In the genomic region with DNA sequence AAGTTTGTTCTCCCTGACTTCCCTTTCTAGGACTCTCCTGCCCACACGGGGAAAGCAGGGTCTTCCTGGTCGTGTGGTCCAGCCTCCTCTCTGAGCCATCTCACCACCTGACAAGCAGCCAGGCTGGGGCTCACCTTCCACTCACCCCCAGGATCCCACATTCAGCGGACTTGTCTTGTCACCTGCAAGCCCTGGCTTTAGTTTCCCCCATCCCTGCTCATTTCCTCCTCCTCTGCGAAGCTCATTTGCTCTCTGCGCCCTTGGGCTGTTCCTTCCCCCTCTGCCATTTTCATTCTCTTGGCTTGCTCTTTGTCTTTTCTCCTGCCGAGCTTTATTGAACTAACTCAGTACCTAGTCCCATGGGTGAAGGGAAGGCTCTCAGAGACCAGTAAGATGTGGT, we compare ENCODE assay signal across 13 cellular contexts. TPM values are rescaled to one million over a fixed set of nuclear protein-coding genes. Genes with fewer than 3 reads are reported as not detected.
DNase-seq lines count a peak whose midpoint lies in the region; ATAC-seq, FAIRE-seq and TF ChIP-seq lines count a peak whose summit lies in the region.
"Had no signal": no experiment of that assay in that cellular context is flagged by ENCODE, and none has a peak within 500 bp of the region (broad histone marks: within the 10 kb centered on the region; RNA-seq: fewer than 3 reads in every experiment).

No MANE protein-coding gene starts in this region.

- CTCF ChIA-PET in HepG2 (lab: Yijun Ruan, JAX; ENCODE audit: low intra/inter-chr PET ratio, low total read pairs) = no interaction called here

- 48% methylated on average over 6 of the region's 6 CpGs for WGBS in HepG2 (ENCODE audit: low lambda C conversion rate)
- WGBS in right lobe of liver (ENCODE audit: insufficient coverage, low coverage, low lambda C conversion rate, missing lambda C conversion rate) = 78% methylated on average over 6 of the region's 6 CpGs

- ATAC-seq in HepG2 (no peak), right lobe of liver (no peak), upper lobe of right lung (no peak)

- no peaks in the 10 kb centered on the region for H3K9me3 ChIP-seq in HepG2 (ENCODE audit: low read length)
- no peaks in the 10 kb centered on the region for H3K9me3 ChIP-seq in right lobe of liver
- no peaks in the 10 kb centered on the region for H3K9me3 ChIP-seq in mucosa of stomach (ENCODE audit: control insufficient read depth, low read length)
- H3K9me3 ChIP-seq in upper lobe of right lung = no peaks in the 10 kb centered on the region
- H3K9me3 ChIP-seq in BE2C = no peaks in the 10 kb centered on the region
- H3K9me3 ChIP-seq: thyroid gland had no signal

- POLR2A ChIA-PET in HepG2 (lab: Yijun Ruan, JAX) = interaction anchor here (3.4 kb wide), 1 partner anchor 20 kb away, joined by 36 read pairs; no protein-coding TSS in a partner anchor

- no peak overlapping the region for H3K9ac ChIP-seq in HepG2 (ENCODE audit: insufficient read depth, low read depth, low read length)
- peak overlapping the region; percentile 84 for H3K9ac ChIP-seq in mucosa of stomach (ENCODE audit: low read length)

- peak overlapping the region; percentile 17 for H2AFZ ChIP-seq in HepG2 (ENCODE audit: low read length)

- no peak overlapping the region for H3K27ac ChIP-seq in HepG2 (ENCODE audit: extremely low read length, insufficient read depth, low read length)
- no peak overlapping the region for H3K27ac ChIP-seq in right lobe of liver
- H3K27ac ChIP-seq in upper lobe of right lung = no peak overlapping the region
- H3K27ac ChIP-seq: HL-60 had no signal

- FAIRE-seq in HepG2 (lab: Jason Lieb, UNC) (no peak), bronchial epithelial cell (lab: Jason Lieb, UNC) (no peak), GM12892 (lab: Jason Lieb, UNC) (no peak)

- no peak overlapping the region for H3K4me2 ChIP-seq in HepG2 (ENCODE audit: low read depth, low read length)

- no peak for TF ChIP-seq RAD21 in HepG2 (CRISPR knock-in tag; IDR thresholded peaks at IDR 0.05)

- DNase-seq in HepG2 (ENCODE audit: low spot score) = no peak
- no peak for DNase-seq in right lobe of liver
- no peak for DNase-seq in bronchial epithelial cell (ENCODE audit: low read depth)
- no peak for DNase-seq in upper lobe of right lung
- DNase-seq in BE2C = no peak
- no peak for DNase-seq in amygdala (lab: John Stamatoyannopoulos, UW)
- DNase-seq in GM12892 (ENCODE audit: insufficient read length) = no peak
- DNase-seq: activated CD4-positive, alpha-beta T cell treated with anti-CD3 and anti-CD28 coated beads for 1 hour; NCI-H2171; stimulated activated CD4-positive, alpha-beta T cell treated with anti-CD3 and anti-CD28 coated beads, Interleukin-15, amount 100 ng/mL, for 24 hours; thyroid gland had no signal

- H3K4me3 ChIP-seq in HepG2 (replicated peaks in 1 of 3; ENCODE audit: insufficient read depth in 1 of 3, low read depth in 2 of 3, low read length in 3 of 3) = no peak overlapping the region
- H3K4me3 ChIP-seq in right lobe of liver = no peak overlapping the region
- H3K4me3 ChIP-seq in bronchial epithelial cell (ENCODE audit: low read depth, low read length) = peak overlapping the region; percentile 68
- peak overlapping the region; percentile 72 for H3K4me3 ChIP-seq in mucosa of stomach (ENCODE audit: low read length)
- H3K4me3 ChIP-seq in upper lobe of right lung = peak overlapping the region; percentile 47
- no peak overlapping the region for H3K4me3 ChIP-seq in BE2C (ENCODE audit: low read depth, low read length)

- no TSS peak for BruUV-seq in HepG2 (replicated peaks; lab: Mats Ljungman, UMichigan)

- TF ChIP-seq POLR2A in HepG2 (IDR thresholded peaks at IDR 0.05; ENCODE audit: insufficient read depth in 1 of 2, low read depth in 2 of 2, low read length in 2 of 2) = no peak
- TF ChIP-seq POLR2A in right lobe of liver (IDR thresholded peaks at IDR 0.05) = no peak
- no peak for TF ChIP-seq POLR2A in GM12892 (IDR thresholded peaks at IDR 0.05; ENCODE audit: low read depth, low read length)

- TF ChIP-seq CTCF in HepG2 (CRISPR knock-in tag; IDR thresholded peaks at IDR 0.05) (no peak), right lobe of liver (IDR thresholded peaks at IDR 0.05) (no peak), bronchial epithelial cell (IDR thresholded peaks at IDR 0.05; ENCODE audit: insufficient read depth, low read length, severe bottlenecking) (no peak), upper lobe of right lung (IDR thresholded peaks at IDR 0.05) (no peak), BE2C (IDR thresholded peaks at IDR 0.05; ENCODE audit: low read depth, low read length) (no peak)

- intact Hi-C loops in HepG2 (cut with micrococcal nuclease; ENCODE audit: unreplicated experiment) = no loop called here
- intact Hi-C loops in right lobe of liver (cut with DNase I) = no loop called here
- intact Hi-C loops in upper lobe of right lung (cut with DNase I) = no loop called here

- H3K79me2 ChIP-seq in HepG2 (ENCODE audit: insufficient read depth, low read length) = no peaks in the 10 kb centered on the region

- H4K20me1 ChIP-seq in HepG2 (ENCODE audit: insufficient read depth, low read length) = no peaks in the 10 kb centered on the region

- in situ Hi-C loops in HepG2 (cut with HindIII; ENCODE audit: extremely low pct_ligation_motif_present, low pct_unique_long_range_greater_than_20kb) = no loop called here

- H3K27me3 ChIP-seq in HepG2 (ENCODE audit: control insufficient read depth in 1 of 2, insufficient read depth in 2 of 2, low read length in 2 of 2) (no peaks in the 10 kb centered on the region; a peak in 2 of 5 replicates), right lobe of liver (no peaks in the 10 kb centered on the region), bronchial epithelial cell (ENCODE audit: control insufficient read depth, insufficient read depth, low read length) (peaks cover 6% of the 10 kb centered on the region), mucosa of stomach (ENCODE audit: control insufficient read depth, insufficient read depth, low read length) (no peaks in the 10 kb centered on the region), upper lobe of right lung (no peaks in the 10 kb centered on the region), BE2C (no peaks in the 10 kb centered on the region)
- H3K27me3 ChIP-seq: thyroid gland had no signal

- TF ChIP-seq EP300 in HepG2 (IDR thresholded peaks at IDR 0.05; ENCODE audit: low read depth in 2 of 2, low read length in 2 of 2) = no peak
- TF ChIP-seq EP300 in HepG2 (CRISPR knock-in tag; IDR thresholded peaks at IDR 0.05; ENCODE audit: borderline replicate concordance) = no peak

- H3K4me1 ChIP-seq in HepG2 (ENCODE audit: insufficient read depth, low read length) (peaks cover 41% of the 10 kb centered on the region), right lobe of liver (peaks cover 0 to 21% (median 2%) of the 10 kb centered on the region in 4 donors), mucosa of stomach (ENCODE audit: control insufficient read depth, insufficient read depth, low read length) (peaks cover 48% of the 10 kb centered on the region), upper lobe of right lung (peaks cover 27% of the 10 kb centered on the region), BE2C (peaks cover 3% of the 10 kb centered on the region; the same call in 1 of the 2 replicates)

- H3K36me3 ChIP-seq in HepG2 (replicated peaks in 1 of 2; ENCODE audit: control insufficient read depth in 1 of 2, insufficient read depth in 2 of 2, low read length in 2 of 2) (no peaks in the 10 kb centered on the region), right lobe of liver (no peaks in the 10 kb centered on the region), bronchial epithelial cell (ENCODE audit: control insufficient read depth, insufficient read depth, low read length) (peaks cover 5% of the 10 kb centered on the region), mucosa of stomach (ENCODE audit: control insufficient read depth, insufficient read depth, low read length) (no peaks in the 10 kb centered on the region), upper lobe of right lung (no peaks in the 10 kb centered on the region), BE2C (no peaks in the 10 kb centered on the region)
- H3K36me3 ChIP-seq: thyroid gland had no signal

TF ChIP-seq in HepG2, 621 proteins besides CTCF, POLR2A, EP300 and RAD21 (continues in another document):
- no peak for TF ChIP-seq ZNF678 (CRISPR knock-in tag; IDR thresholded peaks at IDR 0.05)
- no peak for TF ChIP-seq TOPORS (CRISPR knock-in tag; IDR thresholded peaks at IDR 0.05)
- TF ChIP-seq ATM (IDR thresholded peaks at IDR 0.05; ENCODE audit: borderline replicate concordance) = no peak
- TF ChIP-seq KLF12 (CRISPR knock-in tag; IDR thresholded peaks at IDR 0.05; ENCODE audit: borderline replicate concordance) = no peak
- TF ChIP-seq TAF15 (IDR thresholded peaks at IDR 0.05; ENCODE audit: low read depth, low read length, poor library complexity, severe bottlenecking) = no peak
- TF ChIP-seq ZNF775 (CRISPR knock-in tag; IDR thresholded peaks at IDR 0.05; ENCODE audit: borderline replicate concordance) = no peak

RNA-seq across cellular contexts. Expression of gene ST14, which starts 1.9 kb away (rescaled TPM):
- 0.69 and 1.4 TPM in 2 replicates for total RNA-seq in HepG2 (2016; rRNA removed; fragmentation: Illumina TruSeq; extraction: Trizol)
- total RNA-seq in HepG2 (2016; cell fraction: cytosol; rRNA removed; fragmentation: Illumina TruSeq; extraction: Trizol; ENCODE audit: low read depth) = 0.26 and 0.30 TPM in 2 replicates
- 0.55 and 1.3 TPM in 2 replicates for total RNA-seq in HepG2 (2016; cell fraction: insoluble cytoplasmic fraction; rRNA removed; fragmentation: Illumina TruSeq; extraction: Trizol)
- 0.65 and 0.72 TPM in 2 replicates for total RNA-seq in HepG2 (2016; cell fraction: membrane; rRNA removed; fragmentation: Illumina TruSeq; extraction: Trizol)
- total RNA-seq in HepG2 (2016; cell fraction: nucleus; rRNA removed; fragmentation: Illumina TruSeq; extraction: Trizol) = 0.94 and 0.99 TPM in 2 replicates
- 0.88 and 1.1 TPM in 2 replicates for polyA plus RNA-seq in HepG2 (2011; rRNA removed)
- 0.90 and 1.3 TPM in 2 replicates for polyA plus RNA-seq in HepG2 (2011; cell fraction: cytosol; rRNA removed)
- polyA plus RNA-seq in HepG2 (2011; cell fraction: nucleus; rRNA removed) = 2.7 and 3.0 TPM in 2 replicates
- 0.76 and 1.3 TPM in 2 replicates for polyA plus RNA-seq in HepG2 (2012)
- polyA plus RNA-seq in HepG2 (2016; cell fraction: cytosol; fragmentation: Illumina TruSeq; extraction: Trizol; ENCODE audit: low read depth) = 0.14 and 0.15 TPM in 2 replicates
- 0.84 and 1.1 TPM in 2 replicates for polyA plus RNA-seq in HepG2 (2016; cell fraction: insoluble cytoplasmic fraction; fragmentation: Illumina TruSeq; extraction: Trizol; ENCODE audit: low read depth)
- polyA plus RNA-seq in HepG2 (2016; cell fraction: membrane; fragmentation: Illumina TruSeq; extraction: Trizol; ENCODE audit: low read depth) = 0.31 and 0.55 TPM in 2 replicates
- polyA plus RNA-seq in HepG2 (2016; cell fraction: nucleus; fragmentation: Illumina TruSeq; extraction: Trizol; ENCODE audit: insufficient read depth, low read depth) = 2.0 and 2.6 TPM in 2 replicates
- 2.0 and 3.1 TPM in 2 replicates for polyA minus RNA-seq in HepG2 (2011; rRNA and poly(A)+ RNA removed; ENCODE audit: low replicate concordance)
- polyA minus RNA-seq in HepG2 (2011; cell fraction: cytosol; rRNA and poly(A)+ RNA removed) = 0.62 and 0.79 TPM in 2 replicates
- 0.64 and 0.87 TPM in 2 replicates for polyA minus RNA-seq in HepG2 (2011; cell fraction: nucleus; rRNA and poly(A)+ RNA removed)
- 10 to 100 TPM in 3 of 6 experiments, 1 to 10 TPM in 3; 2.5 to 16.7 (median 10.8) TPM for total RNA-seq in right lobe of liver
- total RNA-seq in bronchial epithelial cell = 79.2 and 105 TPM in 2 replicates
- 59.1 TPM for total RNA-seq in upper lobe of right lung
- 0.28 TPM for polyA plus RNA-seq in BE2C (2012; ENCODE audit: insufficient read depth, insufficient read length, low read depth)
- polyA plus RNA-seq in GM12892 (2012; ENCODE audit: missing spikeins) = 0.34 TPM

Comparison
In these comparisons a context has a peak if more than half of its experiments do, and no peak if none do; other contexts are left out.
1. H3K4me3 ChIP-seq: peak in bronchial epithelial cell (single experiment), mucosa of stomach (single experiment) and upper lobe of right lung (single experiment); none in HepG2 (0 of 3), right lobe of liver (0 of 3) and BE2C (single experiment).